19 cellular contexts compared by ENCODE assay signal in the genomic region with DNA sequence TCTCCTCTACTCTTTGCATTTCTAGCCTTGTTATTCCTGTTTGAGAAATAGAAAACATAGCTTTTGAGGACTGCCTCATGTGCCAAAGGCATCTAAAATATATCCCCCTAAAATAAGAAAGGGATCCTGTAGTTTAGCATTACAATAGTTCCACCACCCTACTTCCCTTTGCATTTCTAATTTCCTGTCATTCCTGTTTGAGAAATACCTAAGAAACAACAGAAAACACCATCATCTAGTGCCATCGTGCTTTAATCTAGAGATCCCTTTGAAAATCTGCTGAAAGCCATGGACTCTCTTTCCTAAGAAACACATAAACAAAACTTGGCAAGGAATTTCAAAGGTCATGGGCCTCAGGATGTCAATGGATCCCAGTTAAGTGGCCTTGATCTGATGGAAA. TPM values are rescaled to one million over a fixed set of nuclear protein-coding genes. Genes with fewer than 3 reads are reported as not detected.
DNase-seq lines count a peak whose midpoint lies in the region; ATAC-seq and TF ChIP-seq lines count a peak whose summit lies in the region.
"Had no signal": no experiment of that assay in that cellular context is flagged by ENCODE, and none has a peak within 500 bp of the region (broad histone marks: within the 10 kb centered on the region; RNA-seq: fewer than 3 reads in every experiment).

No MANE protein-coding gene starts in this region.

- H3K9me3 Mint-ChIP-seq in activated naive CD4-positive, alpha-beta T cell treated with anti-CD3 and anti-CD28 coated beads for 36 hours = no peaks in the 10 kb centered on the region
- no peaks in the 10 kb centered on the region for H3K9me3 Mint-ChIP-seq in activated naive CD4-positive, alpha-beta T cell treated with anti-CD3 and anti-CD28 coated beads, Interleukin-2, amount 10 ng/mL, durations not matched to agents 7 days and 5 days
- no peaks in the 10 kb centered on the region for H3K9me3 Mint-ChIP-seq in H9
- H3K9me3 Mint-ChIP-seq in central memory CD8-positive, alpha-beta T cell = no peaks in the 10 kb centered on the region

- H3K4me1 Mint-ChIP-seq in activated naive CD4-positive, alpha-beta T cell treated with anti-CD3 and anti-CD28 coated beads for 36 hours (ENCODE audit: low read depth) = peaks cover 49% of the 10 kb centered on the region
- peaks cover 30% of the 10 kb centered on the region for H3K4me1 Mint-ChIP-seq in activated naive CD4-positive, alpha-beta T cell treated with anti-CD3 and anti-CD28 coated beads, Interleukin-2, amount 10 ng/mL, durations not matched to agents 7 days and 5 days
- peaks cover 21 to 29% of the 10 kb centered on the region in 2 experiments for H3K4me1 Mint-ChIP-seq in H9
- peaks cover 58% of the 10 kb centered on the region for H3K4me1 Mint-ChIP-seq in central memory CD8-positive, alpha-beta T cell

- H3K27me3 Mint-ChIP-seq in activated naive CD4-positive, alpha-beta T cell treated with anti-CD3 and anti-CD28 coated beads for 36 hours (ENCODE audit: low read depth) = no peaks in the 10 kb centered on the region
- H3K27me3 Mint-ChIP-seq in activated naive CD4-positive, alpha-beta T cell treated with anti-CD3 and anti-CD28 coated beads, Interleukin-2, amount 10 ng/mL, durations not matched to agents 7 days and 5 days = no peaks in the 10 kb centered on the region
- no peaks in the 10 kb centered on the region for H3K27me3 Mint-ChIP-seq in H9 (ENCODE audit: low read depth)
- no peaks in the 10 kb centered on the region for H3K27me3 Mint-ChIP-seq in central memory CD8-positive, alpha-beta T cell

- no peak overlapping the region for H3K23ac ChIP-seq in H9 (ENCODE audit: insufficient read length, low read depth, low read length)

- no peak overlapping the region for H4K8ac ChIP-seq in H9 (replicated peaks; ENCODE audit: insufficient read length, low read depth, low read length)

- no peak overlapping the region for H2AFZ ChIP-seq in H9 (ENCODE audit: low read length)
- H2AFZ ChIP-seq: GM23248 had no signal

- H3K9ac ChIP-seq in H9 (ENCODE audit: extremely low read depth, insufficient read length, low read length) (no peak overlapping the region), colonic mucosa (ENCODE audit: low read depth in 2 of 2, low read length in 2 of 2) (no peak overlapping the region)
- H3K9ac ChIP-seq: BLaER1, GM23248, KMS-11 had no signal

- H3K4me2 ChIP-seq in H9 (ENCODE audit: insufficient read depth, insufficient read length, low read length) = peak overlapping the region; percentile 28
- H3K4me2 ChIP-seq: KMS-11 had no signal

- peaks cover 46% of the 10 kb centered on the region for H3K36me3 Mint-ChIP-seq in activated naive CD4-positive, alpha-beta T cell treated with anti-CD3 and anti-CD28 coated beads for 36 hours (ENCODE audit: low read depth)
- peaks cover 62% of the 10 kb centered on the region for H3K36me3 Mint-ChIP-seq in activated naive CD4-positive, alpha-beta T cell treated with anti-CD3 and anti-CD28 coated beads, Interleukin-2, amount 10 ng/mL, durations not matched to agents 7 days and 5 days
- H3K36me3 Mint-ChIP-seq in H9 (ENCODE audit: insufficient read depth in 1 of 3, low read depth in 3 of 3) = peaks cover 12 to 61% (median 50%) of the 10 kb centered on the region in 3 experiments
- H3K36me3 Mint-ChIP-seq in central memory CD8-positive, alpha-beta T cell (ENCODE audit: insufficient read depth) = peaks cover 75% of the 10 kb centered on the region

- H3K4me3 Mint-ChIP-seq in activated naive CD4-positive, alpha-beta T cell treated with anti-CD3 and anti-CD28 coated beads for 36 hours = no peak overlapping the region
- no peak overlapping the region for H3K4me3 Mint-ChIP-seq in activated naive CD4-positive, alpha-beta T cell treated with anti-CD3 and anti-CD28 coated beads, Interleukin-2, amount 10 ng/mL, durations not matched to agents 7 days and 5 days
- peak overlapping the region in 1 of 2 experiments; percentile 62; a peak in 2 of 5 replicates for H3K4me3 Mint-ChIP-seq in H9
- peak overlapping the region; percentile 2 for H3K4me3 Mint-ChIP-seq in central memory CD8-positive, alpha-beta T cell

- H3K4me1 ChIP-seq in H9 (ENCODE audit: insufficient read depth, low read length) = peaks cover 5% of the 10 kb centered on the region; the same call in 1 of the 2 replicates
- H3K4me1 ChIP-seq in neutrophil (ENCODE audit: control insufficient read depth in 1 of 2, insufficient read depth in 1 of 2, low read depth in 1 of 2, low read length in 1 of 2) = peaks cover 32 to 45% of the 10 kb centered on the region in 2 experiments
- peaks cover 2% of the 10 kb centered on the region for H3K4me1 ChIP-seq in colonic mucosa

- no peaks in the 10 kb centered on the region for H3K23me2 ChIP-seq in H9 (ENCODE audit: insufficient read length, low read depth, low read length, poor library complexity, severe bottlenecking)

- no CpG with 5 or more reads among the region's 1 CpG for WGBS in H9 (ENCODE audit: extremely low coverage, insufficient read length, low lambda C conversion rate)

- H3K79me2 ChIP-seq in H9 (ENCODE audit: insufficient read depth, low read length) = peaks cover 2% of the 10 kb centered on the region; the same call in 1 of the 2 replicates

- ATAC-seq in central memory CD8-positive, alpha-beta T cell (replicated peaks; ENCODE audit: extremely low read depth, poor library complexity, severe bottlenecking) = no peak

- H3K9me3 ChIP-seq in H9 (ENCODE audit: control insufficient read depth, low read depth, low read length) (no peaks in the 10 kb centered on the region), neutrophil (no peaks in the 10 kb centered on the region), colonic mucosa (no peaks in the 10 kb centered on the region)
- H3K9me3 ChIP-seq: BLaER1 had no signal

- intact Hi-C loops in activated naive CD4-positive, alpha-beta T cell treated with anti-CD3 and anti-CD28 coated beads for 36 hours (cut with micrococcal nuclease) = no loop called here
- intact Hi-C loops in colonic mucosa (cut with DNase I) = no loop called here

- no peak overlapping the region for H3K4ac ChIP-seq in H9 (ENCODE audit: low read depth, low read length)

- no peak overlapping the region for H2BK120ac ChIP-seq in H9 (ENCODE audit: low read depth, low read length, poor library complexity, severe bottlenecking)

- CTCF ChIA-PET in activated naive CD4-positive, alpha-beta T cell treated with anti-CD3 and anti-CD28 coated beads for 36 hours (lab: Charles Lee) = no interaction called here
- CTCF ChIA-PET in activated naive CD4-positive, alpha-beta T cell treated with anti-CD3 and anti-CD28 coated beads, Interleukin-2, amount 10 ng/mL, durations not matched to agents 7 days and 5 days (lab: Charles Lee) = no interaction called here

- H3K18ac ChIP-seq in H9 (ENCODE audit: insufficient read length, low read depth, low read length) = no peak overlapping the region

- H3T11ph ChIP-seq in H9 (ENCODE audit: low read length) = no peak overlapping the region

- no peak overlapping the region for H2AK5ac ChIP-seq in H9 (ENCODE audit: insufficient read length, low read length)

- no peak overlapping the region for H2BK12ac ChIP-seq in H9 (ENCODE audit: insufficient read length, low read depth, low read length)

- no peak overlapping the region for H4K5ac ChIP-seq in H9 (ENCODE audit: insufficient read length, low read depth, low read length)

- no peak overlapping the region for H2BK20ac ChIP-seq in H9 (ENCODE audit: low read depth, low read length, poor library complexity, severe bottlenecking)

- no peaks in the 10 kb centered on the region for H4K20me1 ChIP-seq in H9 (ENCODE audit: control insufficient read depth, insufficient read depth, insufficient read length)

- no peak overlapping the region for H4K91ac ChIP-seq in H9 (ENCODE audit: insufficient read length, low read depth, low read length)

- H3K27ac ChIP-seq in H9 (ENCODE audit: insufficient read length, low read depth, low read length) (peak overlapping the region; percentile 21), neutrophil (peak overlapping the region; percentile 56), colonic mucosa (no peak overlapping the region)
- H3K27ac ChIP-seq: BLaER1, GM23248, KMS-11 had no signal

- no peak for TF ChIP-seq CTCF in H9 (conservative IDR thresholded peaks at IDR 0.05)
- TF ChIP-seq CTCF in neutrophil (IDR thresholded peaks at IDR 0.05) = no peak
- no peak for TF ChIP-seq CTCF in colonic mucosa (IDR thresholded peaks at IDR 0.05)

- DNase-seq in activated naive CD4-positive, alpha-beta T cell treated with anti-CD3 and anti-CD28 coated beads for 36 hours = no peak
- DNase-seq in activated naive CD4-positive, alpha-beta T cell treated with anti-CD3 and anti-CD28 coated beads, Interleukin-2, amount 10 ng/mL, durations not matched to agents 7 days and 5 days = no peak
- DNase-seq in H9 (no peak), globus pallidus (ENCODE audit: low spot score) (no peak), NAMALWA (ENCODE audit: low spot score) (no peak), colonic mucosa (no peak)
- no peak for DNase-seq in central memory CD8-positive, alpha-beta T cell (ENCODE audit: low spot score in 2 of 2)
- DNase-seq: DMS 273 treated with DMSO at 0.1 percent for 48 hours, GF-D8, GM23248, NCI-H1092 treated with DMSO at 0.1 percent for 48 hours, NCI-H2081 treated with DMSO at 0.1 percent for 48 hours, NCI-H510A treated with DMSO at 0.1 percent for 48 hours, NCI-H82 had no signal

- peaks cover 3% of the 10 kb centered on the region for H3K79me1 ChIP-seq in H9 (ENCODE audit: insufficient read depth, low read depth, low read length, poor library complexity, severe bottlenecking)

- H3K27me3 ChIP-seq in H9 (ENCODE audit: insufficient read depth, low read length) = no peaks in the 10 kb centered on the region
- H3K27me3 ChIP-seq in neutrophil = no peaks in the 10 kb centered on the region
- no peaks in the 10 kb centered on the region for H3K27me3 ChIP-seq in colonic mucosa
- H3K27me3 ChIP-seq: BLaER1 had no signal

- no peak overlapping the region for H2BK15ac ChIP-seq in H9 (ENCODE audit: low read depth, low read length)

- no peak overlapping the region for H3K14ac ChIP-seq in H9 (ENCODE audit: insufficient read depth, low read length)

- no peak overlapping the region for H3K56ac ChIP-seq in H9 (ENCODE audit: insufficient read length, low read depth, low read length)

- H3K4me3 ChIP-seq in neutrophil (ENCODE audit: low read depth in 1 of 2, low read length in 1 of 2) = no peak overlapping the region
- no peak overlapping the region for H3K4me3 ChIP-seq in colonic mucosa
- H3K4me3 ChIP-seq: BLaER1, GM23248 had no signal

- no peak overlapping the region for H2BK5ac ChIP-seq in H9 (ENCODE audit: insufficient read length, low read length)

- peak overlapping the region; percentile 48 for H3K27ac Mint-ChIP-seq in activated naive CD4-positive, alpha-beta T cell treated with anti-CD3 and anti-CD28 coated beads for 36 hours
- H3K27ac Mint-ChIP-seq in activated naive CD4-positive, alpha-beta T cell treated with anti-CD3 and anti-CD28 coated beads, Interleukin-2, amount 10 ng/mL, durations not matched to agents 7 days and 5 days = no peak overlapping the region
- H3K27ac Mint-ChIP-seq in H9 = peak overlapping the region; percentile 27 to 82 (median 33); a peak in 5 of 7 replicates
- H3K27ac Mint-ChIP-seq in central memory CD8-positive, alpha-beta T cell (ENCODE audit: low read depth) = peak overlapping the region; percentile 61

- H3K36me3 ChIP-seq in neutrophil (peaks cover 89% of the 10 kb centered on the region), colonic mucosa (peaks cover 10% of the 10 kb centered on the region)

RNA-seq across cellular contexts. Expression of a gene that starts 7.5 kb away (rescaled TPM):
- total RNA-seq in activated naive CD4-positive, alpha-beta T cell treated with anti-CD3 and anti-CD28 coated beads for 36 hours = 10 to 100 TPM; 33.9 to 34.9 TPM
- total RNA-seq in H9 (2021) = 10.9 and 12.5 TPM in 2 replicates
- 10 to 100 TPM; 13.8 to 15.0 TPM for total RNA-seq in colonic mucosa

RNA-seq across cellular contexts. Expression of a gene that starts 29.2 kb away (rescaled TPM):
- total RNA-seq in activated naive CD4-positive, alpha-beta T cell treated with anti-CD3 and anti-CD28 coated beads for 36 hours = under 1 TPM in 1 of 2 experiments, not detected in 1; 0.07 TPM
- total RNA-seq in H9 (2021) (2.5 and 2.6 TPM in 2 replicates), colonic mucosa (under 1 TPM; 0.37 to 0.49 TPM)
- total RNA-seq: A172, GM23248, M059J had no signal
